13 cellular contexts compared by ENCODE assay signal in the genomic region with DNA sequence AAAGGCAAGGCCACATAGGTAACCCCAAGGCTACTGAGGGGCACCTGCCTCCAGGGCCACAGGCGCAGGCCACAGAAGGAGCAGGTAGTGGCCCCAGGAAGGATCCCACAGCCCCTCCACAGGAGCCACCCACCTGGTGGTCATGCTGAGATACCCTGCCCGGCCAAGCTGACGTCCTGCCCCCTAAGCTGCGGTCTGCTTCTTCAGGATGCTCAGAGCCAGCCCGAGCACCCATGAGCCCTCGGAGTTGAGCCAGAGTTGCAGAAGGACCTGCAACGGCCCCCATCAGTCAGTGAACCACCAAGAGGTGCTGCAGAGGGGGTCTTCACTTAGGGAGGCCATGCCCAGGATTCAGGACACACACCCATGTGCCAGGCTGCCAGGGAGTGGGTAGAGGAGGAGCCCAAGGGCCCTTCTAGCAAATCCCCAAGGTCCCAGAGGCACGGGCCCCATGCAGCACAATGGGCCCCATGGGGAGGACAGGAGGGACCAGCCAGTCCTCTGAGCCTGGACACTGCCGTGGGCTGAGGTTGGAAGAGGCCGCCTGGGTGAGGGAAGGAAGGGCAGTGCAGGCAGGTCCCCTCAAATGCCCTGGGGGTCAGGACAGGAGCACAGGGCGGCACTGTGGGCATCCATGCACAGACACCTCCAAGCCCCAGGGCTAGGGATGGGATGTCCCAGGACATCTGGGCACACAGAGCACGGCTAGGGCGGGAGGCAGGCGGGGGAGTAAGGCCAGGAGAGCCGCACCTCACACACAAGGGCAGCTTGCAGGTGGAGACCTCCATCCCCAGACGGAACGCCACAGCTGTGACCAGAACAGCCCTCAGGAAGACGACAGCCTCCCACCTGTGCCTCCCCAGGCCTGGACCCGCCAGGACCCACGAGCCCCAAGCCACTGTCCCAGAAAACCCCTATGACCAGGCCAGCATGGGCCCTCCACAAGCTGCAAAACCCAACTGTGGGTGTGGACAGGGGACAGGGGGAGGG. TPM values are rescaled to one million over a fixed set of nuclear protein-coding genes. Genes with fewer than 3 reads are reported as not detected.
DNase-seq lines count a peak whose midpoint lies in the region; ATAC-seq and TF ChIP-seq lines count a peak whose summit lies in the region.
"Had no signal": no experiment of that assay in that cellular context is flagged by ENCODE, and none has a peak within 500 bp of the region (broad histone marks: within the 10 kb centered on the region; RNA-seq: fewer than 3 reads in every experiment).

No MANE protein-coding gene starts in this region.

- no peak overlapping the region for H3K9ac ChIP-seq in H9 (ENCODE audit: extremely low read depth, insufficient read length, low read length)

- no peak overlapping the region for H3K4ac ChIP-seq in H9 (ENCODE audit: low read depth, low read length)

- no peaks in the 10 kb centered on the region for H3K9me3 Mint-ChIP-seq in H9
- H3K9me3 Mint-ChIP-seq in naive thymus-derived CD8-positive, alpha-beta T cell: no peaks in the 10 kb centered on the region
- H3K9me3 Mint-ChIP-seq: CD4-positive, alpha-beta T cell; IgD-negative memory B cell had no signal

- H3T11ph ChIP-seq in H9 (ENCODE audit: low read length): no peak overlapping the region

- H3K4me3 Mint-ChIP-seq in H9: no peak overlapping the region
- no peak overlapping the region for H3K4me3 Mint-ChIP-seq in naive thymus-derived CD8-positive, alpha-beta T cell
- H3K4me3 Mint-ChIP-seq: CD4-positive, alpha-beta T cell; IgD-negative memory B cell had no signal

- ATAC-seq in left cardiac atrium (no peak), right cardiac atrium (no peak)
- ATAC-seq in naive thymus-derived CD8-positive, alpha-beta T cell: no peak

- no peak overlapping the region for H3K27ac Mint-ChIP-seq in H9
- peak overlapping the region in 1 of 10 donors; percentile 9 for H3K27ac Mint-ChIP-seq in naive thymus-derived CD8-positive, alpha-beta T cell
- H3K27ac Mint-ChIP-seq: CD4-positive, alpha-beta T cell had no signal

- H3K23ac ChIP-seq in H9 (ENCODE audit: insufficient read length, low read depth, low read length): no peak overlapping the region

- no peak overlapping the region for H3K18ac ChIP-seq in H9 (ENCODE audit: insufficient read length, low read depth, low read length)

- no peak overlapping the region for H4K8ac ChIP-seq in H9 (replicated peaks; ENCODE audit: insufficient read length, low read depth, low read length)

- H2AFZ ChIP-seq in H9 (ENCODE audit: low read length): no peak overlapping the region

- POLR2A ChIA-PET in naive thymus-derived CD8-positive, alpha-beta T cell (lab: Charles Lee): no interaction called here

- H3K27me3 ChIP-seq in left ventricle myocardium inferior (ENCODE audit: low read depth) (no peaks in the 10 kb centered on the region), H9 (ENCODE audit: insufficient read depth, low read length) (no peaks in the 10 kb centered on the region), right cardiac atrium (ENCODE audit: control insufficient read depth, insufficient read depth) (no peaks in the 10 kb centered on the region)

- H2BK120ac ChIP-seq in H9 (ENCODE audit: low read depth, low read length, poor library complexity, severe bottlenecking): no peak overlapping the region

- no peak overlapping the region for H3K4me3 ChIP-seq in left ventricle myocardium inferior
- no peak overlapping the region for H3K4me3 ChIP-seq in right cardiac atrium (ENCODE audit: low read length)

- peak overlapping the region; percentile 16; the same call in 1 of the 2 replicates for H3K14ac ChIP-seq in H9 (ENCODE audit: insufficient read depth, low read length)

- no peaks in the 10 kb centered on the region for H3K23me2 ChIP-seq in H9 (ENCODE audit: insufficient read length, low read depth, low read length, poor library complexity, severe bottlenecking)

- H2BK15ac ChIP-seq in H9 (ENCODE audit: low read depth, low read length): no peak overlapping the region

- no peak overlapping the region for H2BK5ac ChIP-seq in H9 (ENCODE audit: insufficient read length, low read length)

- peak; percentile 12 for DNase-seq in left cardiac atrium
- no peak for DNase-seq in left ventricle myocardium inferior
- no peak for DNase-seq in H9
- DNase-seq in right cardiac atrium: peak; percentile 9 to 38 (median 30)
- no peak for DNase-seq in hepatic stellate cell (ENCODE audit: low spot score)
- no peak for DNase-seq in naive thymus-derived CD8-positive, alpha-beta T cell
- no peak for DNase-seq in HT-29 (ENCODE audit: low spot score)
- DNase-seq: ACHN; C1 segment of cervical spinal cord; Calu3; CD4-positive, alpha-beta T cell; DMS 273 treated with DMSO at 0.1 percent for 48 hours had no signal

- H3K56ac ChIP-seq in H9 (ENCODE audit: insufficient read length, low read depth, low read length): no peak overlapping the region

- H4K5ac ChIP-seq in H9 (ENCODE audit: insufficient read length, low read depth, low read length): no peak overlapping the region

- no peaks in the 10 kb centered on the region for H3K79me1 ChIP-seq in H9 (ENCODE audit: insufficient read depth, low read depth, low read length, poor library complexity, severe bottlenecking)

- H3K27ac ChIP-seq in left ventricle myocardium inferior (replicated peaks) (no peak overlapping the region), H9 (ENCODE audit: insufficient read length, low read depth, low read length) (no peak overlapping the region), right cardiac atrium (ENCODE audit: low read length) (no peak overlapping the region)

- no peak overlapping the region for H2AK5ac ChIP-seq in H9 (ENCODE audit: insufficient read length, low read length)

- TF ChIP-seq CTCF in left ventricle myocardium inferior (IDR thresholded peaks at IDR 0.05; ENCODE audit: borderline replicate concordance) (no peak), H9 (conservative IDR thresholded peaks at IDR 0.05) (no peak)

- H2BK12ac ChIP-seq in H9 (ENCODE audit: insufficient read length, low read depth, low read length): no peak overlapping the region

- no peaks in the 10 kb centered on the region for H3K27me3 Mint-ChIP-seq in H9 (ENCODE audit: low read depth)
- no peaks in the 10 kb centered on the region for H3K27me3 Mint-ChIP-seq in naive thymus-derived CD8-positive, alpha-beta T cell
- H3K27me3 Mint-ChIP-seq: CD4-positive, alpha-beta T cell had no signal

- H3K4me2 ChIP-seq in H9 (ENCODE audit: insufficient read depth, insufficient read length, low read length): no peak overlapping the region

- WGBS in H9 (ENCODE audit: extremely low coverage, insufficient read length, low lambda C conversion rate): no CpG with 5 or more reads among the region's 20 CpGs
- 91% methylated on average over 20 of the region's 20 CpGs for WGBS in right cardiac atrium

- H3K4me1 ChIP-seq in left ventricle myocardium inferior: no peaks in the 10 kb centered on the region
- H3K4me1 ChIP-seq in H9 (ENCODE audit: insufficient read depth, low read length): no peaks in the 10 kb centered on the region
- H3K4me1 ChIP-seq in right cardiac atrium (ENCODE audit: control insufficient read depth, insufficient read depth, low read length): no peaks in the 10 kb centered on the region

- peaks cover 7 to 21% of the 10 kb centered on the region in 2 experiments for H3K4me1 Mint-ChIP-seq in H9
- H3K4me1 Mint-ChIP-seq in naive thymus-derived CD8-positive, alpha-beta T cell: peaks cover 6 to 16% (median 12%) of the 10 kb centered on the region in 4 donors
- H3K4me1 Mint-ChIP-seq: IgD-negative memory B cell had no signal

- no peaks in the 10 kb centered on the region for H4K20me1 ChIP-seq in H9 (ENCODE audit: control insufficient read depth, insufficient read depth, insufficient read length)

- H3K36me3 Mint-ChIP-seq in H9 (ENCODE audit: insufficient read depth in 1 of 3, low read depth in 3 of 3): no peaks in the 10 kb centered on the region
- no peaks in the 10 kb centered on the region for H3K36me3 Mint-ChIP-seq in naive thymus-derived CD8-positive, alpha-beta T cell
- H3K36me3 Mint-ChIP-seq: IgD-negative memory B cell had no signal

- H4K91ac ChIP-seq in H9 (ENCODE audit: insufficient read length, low read depth, low read length): no peak overlapping the region

- H3K9me3 ChIP-seq in left ventricle myocardium inferior (replicated peaks) (no peaks in the 10 kb centered on the region), H9 (ENCODE audit: control insufficient read depth, low read depth, low read length) (no peaks in the 10 kb centered on the region), right cardiac atrium (ENCODE audit: control insufficient read depth, low read length) (no peaks in the 10 kb centered on the region)

- intact Hi-C loops in left cardiac atrium (cut with DNase I): no loop called here
- intact Hi-C loops in left ventricle myocardium inferior (cut with micrococcal nuclease): no loop called here
- intact Hi-C loops in right cardiac atrium (cut with DNase I): no loop called here

- no peaks in the 10 kb centered on the region for H3K79me2 ChIP-seq in H9 (ENCODE audit: insufficient read depth, low read length)

- H2BK20ac ChIP-seq in H9 (ENCODE audit: low read depth, low read length, poor library complexity, severe bottlenecking): no peak overlapping the region

- H3K36me3 ChIP-seq in left ventricle myocardium inferior: no peaks in the 10 kb centered on the region

RNA-seq across cellular contexts. Expression of gene WNT9A, which starts 20.5 kb away (rescaled TPM):
- 1 to 10 TPM in 1 of 2 donors, under 1 TPM in 1; 0.80 to 1.1 TPM for total RNA-seq in left cardiac atrium
- 4.8 TPM for total RNA-seq in left ventricle myocardium inferior
- total RNA-seq in H9 (2021): 0.66 and 0.77 TPM in 2 replicates
- 1 to 10 TPM in 2 of 4 donors, under 1 TPM in 2; 0.60 to 1.8 (median 1.2) TPM for total RNA-seq in right cardiac atrium
- 0.63 TPM for polyA plus RNA-seq in right cardiac atrium
- total RNA-seq in naive thymus-derived CD8-positive, alpha-beta T cell: not detected
- not detected for polyA plus RNA-seq in naive thymus-derived CD8-positive, alpha-beta T cell
- total RNA-seq in HT-29 (2014; rRNA removed; shearing (Covaris generic)): not detected in 2 replicates
- total RNA-seq: CD4-positive, alpha-beta T cell had no signal
- polyA plus RNA-seq: IgD-negative memory B cell had no signal

Comparison
In these comparisons a context has a peak if more than half of its experiments do, and no peak if none do; other contexts are left out.
1. DNase-seq: peak in left cardiac atrium (single experiment) and right cardiac atrium (3 of 3); none in left ventricle myocardium inferior (single experiment), H9 (single experiment), hepatic stellate cell (single experiment), naive thymus-derived CD8-positive, alpha-beta T cell (0 of 10) and HT-29 (single experiment).